11 cellular contexts compared by ENCODE assay signal in the genomic region with DNA sequence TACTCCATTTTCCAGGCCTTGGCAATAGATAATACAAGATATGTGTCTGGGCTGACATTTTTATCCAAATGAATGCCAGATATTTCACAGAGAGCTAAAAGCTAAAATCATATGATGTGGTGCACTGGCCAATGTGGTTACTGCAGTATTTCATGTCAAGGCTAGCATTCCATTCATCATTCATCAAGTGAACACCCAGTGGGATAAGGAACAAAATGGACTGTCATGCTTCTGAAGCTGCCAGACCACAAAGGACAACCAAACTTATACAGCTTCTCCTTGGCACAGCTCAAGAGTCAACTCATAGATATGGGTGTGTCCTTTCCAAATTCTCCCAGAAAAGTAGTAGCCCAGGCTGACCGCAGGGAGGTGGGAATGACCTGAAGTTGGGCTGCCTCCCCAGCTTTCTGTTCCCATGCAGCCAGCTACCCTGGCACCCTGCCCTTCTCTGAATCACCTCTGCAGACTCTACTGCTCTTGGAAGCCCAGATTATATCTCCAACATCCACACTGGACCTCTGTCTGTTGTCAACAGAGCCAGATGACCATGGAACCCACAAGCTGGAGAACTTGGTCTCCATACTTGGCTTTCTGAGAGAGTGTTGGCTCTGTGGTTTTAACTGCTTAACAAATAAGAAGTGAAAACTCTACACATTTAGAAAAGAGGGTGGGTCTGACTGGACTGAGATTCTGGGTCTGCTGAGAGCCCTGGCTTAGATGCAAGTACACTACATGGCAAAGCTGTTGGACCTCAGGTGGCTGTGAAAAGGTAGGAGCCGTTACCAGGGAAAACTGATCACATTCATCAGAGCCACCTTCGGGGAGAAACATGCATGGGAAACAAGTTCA.
A peak's percentile ranks its signal among the peaks of the same experiment; 100 is the strongest.
DNase-seq lines count a peak whose midpoint lies in the region; ATAC-seq and TF ChIP-seq lines count a peak whose summit lies in the region.
"Had no signal": no experiment of that assay in that cellular context is flagged by ENCODE, and none has a peak within 500 bp of the region (broad histone marks: within the 10 kb centered on the region; RNA-seq: fewer than 3 reads in every experiment).

No MANE protein-coding gene starts in this region.

- CTCF ChIA-PET in mammary epithelial cell (lab: Charles Lee; ENCODE audit: low non-redundant PET) = interaction anchor here (0.5 to 1.8 kb wide), 9 partner anchors 15 to 716 kb away, joined by 3 to 30 read pairs (median 4); no protein-coding TSS in a partner anchor

- H3K79me2 ChIP-seq in mammary epithelial cell (ENCODE audit: insufficient read depth, low read length) = no peaks in the 10 kb centered on the region

- H3K4me3 ChIP-seq in mammary epithelial cell (replicated peaks in 1 of 3; ENCODE audit: insufficient read depth in 1 of 3, low read depth in 2 of 3, low read length in 3 of 3) = no peak overlapping the region
- H3K4me3 ChIP-seq in WERI-Rb-1 (ENCODE audit: low read depth, low read length) = no peak overlapping the region

- in situ Hi-C loops in mammary epithelial cell (cut with MboI; ENCODE audit: low sequenced_read_pairs in 2 of 2) = loop anchor here (10.0 to 25.0 kb wide), 2 partner anchors 108 to 110 kb away; no protein-coding TSS in a partner anchor

- dilution Hi-C loops in mammary epithelial cell (cut with HindIII; ENCODE audit: low sequenced_read_pairs) = no loop called here

- peak; percentile 95 for DNase-seq in mammary epithelial cell
- peak; percentile 9 to 34 for DNase-seq in left colon
- no peak for DNase-seq in glutamatergic neuron
- no peak for DNase-seq in NCI-H345 (lab: John Stamatoyannopoulos, UW)
- no peak for DNase-seq in WERI-Rb-1
- DNase-seq: Kasumi-1, naive B cell had no signal

- H3K9me3 ChIP-seq in mammary epithelial cell (replicated peaks; ENCODE audit: insufficient read depth, low read length) (no peaks in the 10 kb centered on the region), WERI-Rb-1 (ENCODE audit: severe bottlenecking) (no peaks in the 10 kb centered on the region)

- intact Hi-C loops in mammary epithelial cell (cut with micrococcal nuclease) (loop anchor here (1.0 kb wide), 4 partner anchors 55 to 175 kb away; no protein-coding TSS in a partner anchor), left colon (cut with DNase I, micrococcal nuclease) (no loop called here)

- H3K27ac Mint-ChIP-seq in glutamatergic neuron (ENCODE audit: unreplicated experiment) = no peak overlapping the region

- H3K36me3 ChIP-seq in mammary epithelial cell (ENCODE audit: insufficient read depth, low read length) (no peaks in the 10 kb centered on the region), WERI-Rb-1 (no peaks in the 10 kb centered on the region)

- no peaks in the 10 kb centered on the region for H3K27me3 Mint-ChIP-seq in glutamatergic neuron (ENCODE audit: unreplicated experiment)

- 63% methylated on average over 3 of the region's 3 CpGs for WGBS in mammary epithelial cell (ENCODE audit: low coverage, missing lambda C conversion rate)

- H3K36me3 Mint-ChIP-seq in glutamatergic neuron (ENCODE audit: unreplicated experiment) = no peaks in the 10 kb centered on the region
- H3K36me3 Mint-ChIP-seq: naive B cell had no signal

- H3K9me3 Mint-ChIP-seq in glutamatergic neuron (ENCODE audit: unreplicated experiment) = no peaks in the 10 kb centered on the region

- H3K27ac ChIP-seq in mammary epithelial cell (ENCODE audit: insufficient read depth, low read depth, low read length) (peak overlapping the region; percentile 2), WERI-Rb-1 (no peak overlapping the region)

- peak; percentile 56 for ATAC-seq in HG03025 (IDR thresholded peaks at IDR 0.05; ENCODE audit: low FRiP score, unreplicated experiment)
- ATAC-seq in left colon = no peak
- no peak for ATAC-seq in HG03460 (IDR thresholded peaks at IDR 0.05; ENCODE audit: unreplicated experiment)
- ATAC-seq: HCT116, Panc1 had no signal

- peak overlapping the region; percentile 4 for H3K4me2 ChIP-seq in mammary epithelial cell (ENCODE audit: insufficient read depth, low read depth, low read length)

- H4K20me1 ChIP-seq in mammary epithelial cell (ENCODE audit: insufficient read depth, low read length) = no peaks in the 10 kb centered on the region

- no peak overlapping the region for H3K4me3 Mint-ChIP-seq in glutamatergic neuron (ENCODE audit: unreplicated experiment)

- H2AFZ ChIP-seq in mammary epithelial cell (ENCODE audit: low read depth, low read length) = no peak overlapping the region

- no TSS peak for BruUV-seq in mammary epithelial cell (replicated peaks; lab: Mats Ljungman, UMichigan)

- TF ChIP-seq CTCF in mammary epithelial cell (conservative IDR thresholded peaks at IDR 0.05 in 1 of 2, IDR thresholded peaks at IDR 0.05 in 1 of 2; ENCODE audit: extremely low read depth in 1 of 2, insufficient read depth in 1 of 2, low read depth in 1 of 2, low read length in 2 of 2) (peak; percentile 40 to 56), glutamatergic neuron (IDR thresholded peaks at IDR 0.05; ENCODE audit: partially characterized antibody, unreplicated experiment) (no peak), WERI-Rb-1 (IDR thresholded peaks at IDR 0.05; ENCODE audit: low read depth, low read length) (no peak)

- peaks cover 9% of the 10 kb centered on the region for H3K4me1 Mint-ChIP-seq in glutamatergic neuron (ENCODE audit: low read depth, unreplicated experiment)

- H3K4me1 ChIP-seq in mammary epithelial cell (ENCODE audit: insufficient read depth, low read length) = peaks cover 7% of the 10 kb centered on the region

- H3K9ac ChIP-seq in mammary epithelial cell (ENCODE audit: insufficient read depth, low read length) = no peak overlapping the region

- H3K27me3 ChIP-seq in mammary epithelial cell (ENCODE audit: insufficient read depth, low read length) (no peaks in the 10 kb centered on the region), WERI-Rb-1 (ENCODE audit: insufficient read depth, low read depth, severe bottlenecking) (no peaks in the 10 kb centered on the region)

Comparison
In these comparisons a context has a peak if more than half of its experiments do, and no peak if none do; other contexts are left out.
1. DNase-seq: peak in mammary epithelial cell (single experiment) and left colon (2 of 2); none in glutamatergic neuron (single experiment), NCI-H345 (single experiment) and WERI-Rb-1 (single experiment).
2. CTCF ChIP-seq: peak in mammary epithelial cell (2 of 2); none in glutamatergic neuron (single experiment) and WERI-Rb-1 (single experiment).